ENCODE assay signal across 25 cellular contexts in the genomic region with DNA sequence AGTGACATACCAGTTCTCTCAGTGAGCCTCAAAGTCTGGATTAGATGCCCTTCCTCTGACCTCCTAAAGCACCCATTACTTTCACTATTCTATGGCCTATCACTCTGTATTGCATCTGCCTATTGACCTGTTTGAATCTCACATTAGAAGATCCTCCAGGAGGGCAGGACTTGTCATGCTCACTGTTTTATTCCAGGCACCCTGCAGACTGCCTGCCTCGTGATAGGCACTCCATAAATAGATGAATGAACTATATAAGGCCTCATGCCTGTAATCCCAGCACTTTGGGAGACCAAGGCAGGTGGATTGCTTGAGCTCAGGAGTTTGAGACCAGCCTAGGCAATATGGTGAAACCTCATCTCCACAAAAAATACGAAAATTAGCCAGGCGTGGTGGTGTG.
"Had no signal": no experiment of that assay in that cellular context is flagged by ENCODE, and none has a peak within 500 bp of the region (broad histone marks: within the 10 kb centered on the region; RNA-seq: fewer than 3 reads in every experiment).

No MANE protein-coding gene starts in this region.

- H3K27me3 ChIP-seq: thyroid gland, uterus had no signal

- FAIRE-seq: pancreas, small intestine had no signal

- H3K9me3 ChIP-seq: pancreas, prostate gland, right lobe of liver, sigmoid colon, stomach, thoracic aorta, thyroid gland, tibial nerve, upper lobe of left lung, uterus had no signal

- H3K27ac ChIP-seq: pancreas, prostate gland, right lobe of liver, sigmoid colon, stomach, thoracic aorta, thyroid gland, upper lobe of left lung, uterus had no signal

- H3K36me3 ChIP-seq: pancreas, prostate gland, right lobe of liver, sigmoid colon, stomach, thoracic aorta, thyroid gland, tibial nerve, upper lobe of left lung, uterus had no signal

- DNase-seq: naive B cell; naive thymus-derived CD8-positive, alpha-beta T cell; nephron progenitor cell; occipital lobe; pancreas; right cardiac atrium; right lobe of liver; sigmoid colon; small intestine; stimulated activated CD4-positive, alpha-beta T cell treated with anti-CD3 and anti-CD28 coated beads, Interleukin-15, amount 100 ng/mL, for 24 hours; stimulated activated CD4-positive, alpha-beta T cell treated with anti-CD3 and anti-CD28 coated beads, Interleukin-2, amount 100 ng/mL, for 24 hours; stimulated activated CD4-positive, alpha-beta T cell treated with anti-CD3 and anti-CD28 coated beads, Interleukin-2, amount 100 ng/mL, for 48 hours; stimulated activated CD4-positive, alpha-beta T cell treated with anti-CD3 and anti-CD28 coated beads, Interleukin-4, amount 100 ng/mL, for 24 hours; stimulated activated naive B cell treated with anti-CD40 and anti-IgM and Interleukin-4, amounts not matched to agents 10 μg/mL and 1 μg/mL and 100 μg/mL, for 72 hours; stimulated activated naive CD4-positive, alpha-beta T cell treated with Interleukin-2 at 50 U/mL for 16 hours; stomach; thyroid gland; trophoblast cell; upper lobe of left lung; uterus had no signal

- H3K4me3 ChIP-seq: pancreas, prostate gland, right lobe of liver, sigmoid colon, stomach, thoracic aorta, thyroid gland, tibial nerve, upper lobe of left lung, uterus had no signal

- ATAC-seq: naive thymus-derived CD8-positive, alpha-beta T cell; natural killer cell treated with Interleukin-12 subunit alpha and Interleukin-12 subunit beta and Interleukin-15 and Interleukin-18, amount 100 ng/mL, for 72 hours; pancreas; right cardiac atrium; right lobe of liver; stimulated activated effector memory CD8-positive, alpha-beta T cell treated with anti-CD3 and anti-CD28 coated beads, Interleukin-12 subunit alpha, Interleukin-12 subunit beta, amount 100 ng/mL, for 72 hours; stimulated activated naive B cell treated with anti-CD40 and anti-IgM and Interleukin-4, amounts not matched to agents 10 μg/mL and 1 μg/mL and 100 μg/mL, for 72 hours had no signal

- H3K4me1 ChIP-seq: pancreas, prostate gland, uterus had no signal
